ENCODE assay signal across 10 cellular contexts in genomic region chr2:45128580-45128997, GRCh38.
DNase-seq lines count a peak whose midpoint lies in the region; ATAC-seq and TF ChIP-seq lines count a peak whose summit lies in the region.
"Had no signal": no experiment of that assay in that cellular context is flagged by ENCODE, and none has a peak within 500 bp of the region (broad histone marks: within the 10 kb centered on the region; RNA-seq: fewer than 3 reads in every experiment).

No MANE protein-coding gene starts in this region.

- peaks cover 0 to 15% (median 0%) of the 10 kb centered on the region in 4 donors for H3K4me1 ChIP-seq in esophagus muscularis mucosa
- no peaks in the 10 kb centered on the region for H3K4me1 ChIP-seq in psoas muscle
- H3K4me1 ChIP-seq in suprapubic skin, result no peaks in the 10 kb centered on the region

- intact Hi-C loops in esophagus muscularis mucosa (cut with DNase I), result no loop called here
- intact Hi-C loops in psoas muscle (cut with DNase I), result no loop called here

- H3K4me3 ChIP-seq in esophagus muscularis mucosa, result no peak overlapping the region
- no peak overlapping the region for H3K4me3 ChIP-seq in psoas muscle
- H3K4me3 ChIP-seq in suprapubic skin, result no peak overlapping the region

- 17% methylated on average over 1 of the region's 1 CpG for WGBS in esophagus muscularis mucosa
- WGBS in psoas muscle, 3 donors, result 63 to 78% (median 71%) methylated on average over 1 of the region's 1 CpG
- 50% methylated on average over 1 of the region's 1 CpG for WGBS in suprapubic skin

- ATAC-seq in psoas muscle, result peak in 2 of 4 donors; percentile 49 to 77
- no peak for ATAC-seq in HG02840 (IDR thresholded peaks at IDR 0.05; ENCODE audit: low FRiP score, unreplicated experiment)
- no peak for ATAC-seq in GM18502 (IDR thresholded peaks at IDR 0.05; ENCODE audit: poor library complexity, unreplicated experiment)
- ATAC-seq in HG02763 (IDR thresholded peaks at IDR 0.05; ENCODE audit: unreplicated experiment), result no peak
- ATAC-seq: sciatic nerve had no signal

- TF ChIP-seq CTCF in esophagus muscularis mucosa (IDR thresholded peaks at IDR 0.05) (no peak), psoas muscle (IDR thresholded peaks at IDR 0.05) (no peak), suprapubic skin (IDR thresholded peaks at IDR 0.05) (no peak)

- H3K27me3 ChIP-seq in esophagus muscularis mucosa (no peaks in the 10 kb centered on the region), psoas muscle (ENCODE audit: insufficient read depth in 3 of 3, low read length in 2 of 3) (no peaks in the 10 kb centered on the region), suprapubic skin (no peaks in the 10 kb centered on the region)

- peak; percentile 86 for DNase-seq in GM03348 (ENCODE audit: low spot score)
- peak; percentile 94 for DNase-seq in esophagus muscularis mucosa (ENCODE audit: extremely low spot score)
- DNase-seq in psoas muscle, result peak; percentile 59 to 64
- no peak for DNase-seq in suprapubic skin (ENCODE audit: low spot score in 2 of 2)
- DNase-seq: NCI-H774 had no signal

- TF ChIP-seq EP300 in esophagus muscularis mucosa (IDR thresholded peaks at IDR 0.05) (no peak), suprapubic skin (IDR thresholded peaks at IDR 0.05) (no peak)

- TF ChIP-seq POLR2A in esophagus muscularis mucosa (IDR thresholded peaks at IDR 0.05; ENCODE audit: low read depth) (no peak), suprapubic skin (IDR thresholded peaks at IDR 0.05) (no peak)

- no peaks in the 10 kb centered on the region for H3K9me3 ChIP-seq in esophagus muscularis mucosa
- H3K9me3 ChIP-seq in psoas muscle, result no peaks in the 10 kb centered on the region
- no peaks in the 10 kb centered on the region for H3K9me3 ChIP-seq in suprapubic skin

- no peak overlapping the region for H3K27ac ChIP-seq in esophagus muscularis mucosa (replicated peaks in 1 of 4)
- no peak overlapping the region for H3K27ac ChIP-seq in psoas muscle
- no peak overlapping the region for H3K27ac ChIP-seq in suprapubic skin

- no peaks in the 10 kb centered on the region for H3K36me3 ChIP-seq in esophagus muscularis mucosa
- H3K36me3 ChIP-seq in psoas muscle (ENCODE audit: insufficient read depth in 1 of 2, low read depth in 1 of 2), result no peaks in the 10 kb centered on the region
- no peaks in the 10 kb centered on the region for H3K36me3 ChIP-seq in suprapubic skin

TF ChIP-seq in PFSK-1, 5 proteins besides CTCF, POLR2A, EP300 and RAD21:
- TF ChIP-seq TAF1 (IDR thresholded peaks at IDR 0.05; ENCODE audit: borderline replicate concordance, insufficient read depth, low read length) (no peak), FOXP2 (optimal IDR thresholded peaks at IDR 0.05; ENCODE audit: borderline replicate concordance, extremely low read depth, extremely low read length, insufficient read depth) (no peak), SIN3A (IDR thresholded peaks at IDR 0.05; ENCODE audit: borderline replicate concordance, insufficient read depth, low read length) (0 out of 2 replicates have a peak, but pooled peaks have one; percentile 34), POLR2AphosphoS5 (IDR thresholded peaks at IDR 0.05; ENCODE audit: low read depth, low read length) (no peak)
- TF ChIP-seq, protein P1, sequence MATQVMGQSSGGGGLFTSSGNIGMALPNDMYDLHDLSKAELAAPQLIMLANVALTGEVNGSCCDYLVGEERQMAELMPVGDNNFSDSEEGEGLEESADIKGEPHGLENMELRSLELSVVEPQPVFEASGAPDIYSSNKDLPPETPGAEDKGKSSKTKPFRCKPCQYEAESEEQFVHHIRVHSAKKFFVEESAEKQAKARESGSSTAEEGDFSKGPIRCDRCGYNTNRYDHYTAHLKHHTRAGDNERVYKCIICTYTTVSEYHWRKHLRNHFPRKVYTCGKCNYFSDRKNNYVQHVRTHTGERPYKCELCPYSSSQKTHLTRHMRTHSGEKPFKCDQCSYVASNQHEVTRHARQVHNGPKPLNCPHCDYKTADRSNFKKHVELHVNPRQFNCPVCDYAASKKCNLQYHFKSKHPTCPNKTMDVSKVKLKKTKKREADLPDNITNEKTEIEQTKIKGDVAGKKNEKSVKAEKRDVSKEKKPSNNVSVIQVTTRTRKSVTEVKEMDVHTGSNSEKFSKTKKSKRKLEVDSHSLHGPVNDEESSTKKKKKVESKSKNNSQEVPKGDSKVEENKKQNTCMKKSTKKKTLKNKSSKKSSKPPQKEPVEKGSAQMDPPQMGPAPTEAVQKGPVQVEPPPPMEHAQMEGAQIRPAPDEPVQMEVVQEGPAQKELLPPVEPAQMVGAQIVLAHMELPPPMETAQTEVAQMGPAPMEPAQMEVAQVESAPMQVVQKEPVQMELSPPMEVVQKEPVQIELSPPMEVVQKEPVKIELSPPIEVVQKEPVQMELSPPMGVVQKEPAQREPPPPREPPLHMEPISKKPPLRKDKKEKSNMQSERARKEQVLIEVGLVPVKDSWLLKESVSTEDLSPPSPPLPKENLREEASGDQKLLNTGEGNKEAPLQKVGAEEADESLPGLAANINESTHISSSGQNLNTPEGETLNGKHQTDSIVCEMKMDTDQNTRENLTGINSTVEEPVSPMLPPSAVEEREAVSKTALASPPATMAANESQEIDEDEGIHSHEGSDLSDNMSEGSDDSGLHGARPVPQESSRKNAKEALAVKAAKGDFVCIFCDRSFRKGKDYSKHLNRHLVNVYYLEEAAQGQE (IDR thresholded peaks at IDR 0.05; ENCODE audit: insufficient read depth in 1 of 2, low read depth in 2 of 2, low read length in 2 of 2), result 0 out of 4 replicates have a peak, but pooled peaks of 1 of the 2 experiments have one; percentile 53

Comparison
In these comparisons a context has a peak if more than half of its experiments do, and no peak if none do; other contexts are left out.
1. DNase-seq: peak in GM03348 (single experiment), esophagus muscularis mucosa (single experiment) and psoas muscle (2 of 2); none in suprapubic skin (0 of 2).